ENCODE assay signal across 1 cellular context in genomic region chr1:26111530-26112406, GRCh38.
TF ChIP-seq lines count a peak whose summit lies in the region.

TSS of gene PDIK1L (plus strand) at chr1:26111824. CDS start at chr1:26114309, 2,485 bp downstream.

TF ChIP-seq in HEK293, 187 proteins besides CTCF, POLR2A, EP300 and RAD21 (continued from another document and continues in another):
- TF ChIP-seq TSHZ1 (tag by site-specific recombination; IDR thresholded peaks at IDR 0.05; ENCODE audit: borderline replicate concordance) (no peak), PRDM2 (tag by site-specific recombination; IDR thresholded peaks at IDR 0.05; ENCODE audit: borderline replicate concordance) (no peak), ZNF48 (tag by site-specific recombination; IDR thresholded peaks at IDR 0.05) (no peak), SP7 (tag by site-specific recombination; IDR thresholded peaks at IDR 0.05) (peak; percentile 87), ZNF670 (tag by site-specific recombination; IDR thresholded peaks at IDR 0.05; ENCODE audit: low read depth) (no peak), ZNF37A (tag by site-specific recombination; IDR thresholded peaks at IDR 0.05) (no peak), ZNF658 (tag by site-specific recombination; IDR thresholded peaks at IDR 0.05) (no peak), ZNF654 (tag by site-specific recombination; IDR thresholded peaks at IDR 0.05; ENCODE audit: low read depth) (no peak), SP3 (tag by site-specific recombination; IDR thresholded peaks at IDR 0.05) (peak; percentile 47), HOXC10 (CRISPR knock-in tag; IDR thresholded peaks at IDR 0.05) (no peak), HIC1 (tag by site-specific recombination; IDR thresholded peaks at IDR 0.05) (no peak), ZBTB10 (tag by site-specific recombination; IDR thresholded peaks at IDR 0.05) (0 out of 2 replicates have a peak, but pooled peaks have one; percentile 48), ZBTB49 (tag by site-specific recombination; IDR thresholded peaks at IDR 0.05; ENCODE audit: low read depth) (no peak), KLF9 (tag by site-specific recombination; IDR thresholded peaks at IDR 0.05; ENCODE audit: low read depth) (peak; percentile 99), ZNF626 (tag by site-specific recombination; IDR thresholded peaks at IDR 0.05) (no peak), ZNF837 (tag by site-specific recombination; IDR thresholded peaks at IDR 0.05) (no peak), PATZ1 (tag by site-specific recombination; IDR thresholded peaks at IDR 0.05) (peak; percentile 92), MZF1 (tag by site-specific recombination; IDR thresholded peaks at IDR 0.05; ENCODE audit: borderline replicate concordance) (no peak), ZNF701 (tag by site-specific recombination; IDR thresholded peaks at IDR 0.05) (no peak), ZNF785 (tag by site-specific recombination; IDR thresholded peaks at IDR 0.05) (no peak), SCRT2 (tag by site-specific recombination; IDR thresholded peaks at IDR 0.05) (peak; percentile 75; the same call in 1 of the 2 replicates), ZSCAN30 (tag by site-specific recombination; IDR thresholded peaks at IDR 0.05) (peak; percentile 44), ZBTB26 (tag by site-specific recombination; optimal IDR thresholded peaks at IDR 0.05) (peak; percentile 85), ZNF76 (tag by site-specific recombination; IDR thresholded peaks at IDR 0.05; ENCODE audit: borderline replicate concordance, low read depth) (peak; percentile 43; the same call in 1 of the 2 replicates), ZNF184 (tag by site-specific recombination; IDR thresholded peaks at IDR 0.05) (peak; percentile 54; the same call in 1 of the 2 replicates), ZBTB44 (tag by site-specific recombination; IDR thresholded peaks at IDR 0.05) (no peak), ZNF580 (tag by site-specific recombination; IDR thresholded peaks at IDR 0.05) (peak; percentile 83; the same call in 1 of the 2 replicates), ZNF155 (tag by site-specific recombination; IDR thresholded peaks at IDR 0.05) (no peak), ZNF140 (tag by site-specific recombination; IDR thresholded peaks at IDR 0.05) (no peak; the same call in 1 of the 2 replicates), ZNF621 (tag by site-specific recombination; IDR thresholded peaks at IDR 0.05) (no peak), ZNF514 (tag by site-specific recombination; IDR thresholded peaks at IDR 0.05) (no peak), ZNF174 (tag by site-specific recombination; IDR thresholded peaks at IDR 0.05) (no peak), GLIS2 (tag by site-specific recombination; IDR thresholded peaks at IDR 0.05) (peak; percentile 82), HOXA7 (CRISPR knock-in tag; IDR thresholded peaks at IDR 0.05; ENCODE audit: borderline replicate concordance) (no peak), ZNF433 (tag by site-specific recombination; IDR thresholded peaks at IDR 0.05; ENCODE audit: low read depth) (no peak), TCF7L2 (IDR thresholded peaks at IDR 0.05; ENCODE audit: borderline replicate concordance, low read depth, low read length) (no peak)
